Comparison of ENCODE assay signal across 1 cellular context in the genomic region with DNA sequence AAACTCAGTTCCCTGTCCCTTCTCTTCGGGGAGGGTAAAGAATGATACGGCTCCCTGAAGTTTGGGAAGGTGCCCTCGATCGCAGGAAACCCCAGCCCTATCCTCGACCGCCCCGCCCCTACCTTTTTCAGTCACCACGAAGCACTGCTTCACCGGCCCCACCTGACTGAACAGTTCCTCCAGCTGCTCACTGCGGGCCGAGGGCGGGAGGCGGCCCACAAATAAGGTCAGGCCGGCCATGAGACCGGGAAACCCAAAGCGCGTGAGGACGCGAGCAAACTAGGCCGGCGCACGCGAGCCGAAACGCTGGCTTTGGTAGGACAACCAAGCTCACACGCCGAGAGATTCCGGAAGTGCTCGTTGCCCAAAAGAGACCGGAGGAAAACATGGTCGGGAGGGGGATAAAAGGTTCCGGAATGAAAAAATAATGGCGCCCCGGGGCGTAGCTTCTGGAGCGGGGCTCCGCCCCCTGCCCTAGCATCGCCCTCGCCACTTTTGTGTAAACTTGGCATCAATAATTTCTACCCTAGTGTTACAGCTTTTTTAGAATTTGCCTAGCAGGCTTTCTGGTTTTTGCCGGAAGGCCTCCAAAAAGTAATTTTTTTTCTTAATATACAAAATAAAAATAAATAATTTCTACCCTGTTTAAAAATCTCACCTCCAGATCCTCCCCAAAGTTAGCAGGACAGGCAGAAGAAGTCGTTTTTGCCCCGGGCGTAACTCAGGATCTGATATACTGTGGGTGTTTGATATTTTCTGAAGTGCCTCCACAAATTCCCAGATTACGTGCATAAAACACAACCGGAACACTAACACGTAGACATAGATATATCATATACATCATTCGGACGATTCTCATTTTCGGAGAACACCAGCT.
TF ChIP-seq lines count a peak whose summit lies in the region.

A gene with protein sequence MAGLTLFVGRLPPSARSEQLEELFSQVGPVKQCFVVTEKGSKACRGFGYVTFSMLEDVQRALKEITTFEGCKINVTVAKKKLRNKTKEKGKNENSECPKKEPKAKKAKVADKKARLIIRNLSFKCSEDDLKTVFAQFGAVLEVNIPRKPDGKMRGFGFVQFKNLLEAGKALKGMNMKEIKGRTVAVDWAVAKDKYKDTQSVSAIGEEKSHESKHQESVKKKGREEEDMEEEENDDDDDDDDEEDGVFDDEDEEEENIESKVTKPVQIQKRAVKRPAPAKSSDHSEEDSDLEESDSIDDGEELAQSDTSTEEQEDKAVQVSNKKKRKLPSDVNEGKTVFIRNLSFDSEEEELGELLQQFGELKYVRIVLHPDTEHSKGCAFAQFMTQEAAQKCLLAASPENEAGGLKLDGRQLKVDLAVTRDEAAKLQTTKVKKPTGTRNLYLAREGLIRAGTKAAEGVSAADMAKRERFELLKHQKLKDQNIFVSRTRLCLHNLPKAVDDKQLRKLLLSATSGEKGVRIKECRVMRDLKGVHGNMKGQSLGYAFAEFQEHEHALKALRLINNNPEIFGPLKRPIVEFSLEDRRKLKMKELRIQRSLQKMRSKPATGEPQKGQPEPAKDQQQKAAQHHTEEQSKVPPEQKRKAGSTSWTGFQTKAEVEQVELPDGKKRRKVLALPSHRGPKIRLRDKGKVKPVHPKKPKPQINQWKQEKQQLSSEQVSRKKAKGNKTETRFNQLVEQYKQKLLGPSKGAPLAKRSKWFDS (minus strand): TSS at position 355 of the 877 bp plus-strand sequence. CDS start 115 bp downstream, at position 240.

TF ChIP-seq in K562, 482 proteins besides CTCF, POLR2A, EP300 and RAD21 (continued from another document and continues in another):
- TF ChIP-seq, protein P1, sequence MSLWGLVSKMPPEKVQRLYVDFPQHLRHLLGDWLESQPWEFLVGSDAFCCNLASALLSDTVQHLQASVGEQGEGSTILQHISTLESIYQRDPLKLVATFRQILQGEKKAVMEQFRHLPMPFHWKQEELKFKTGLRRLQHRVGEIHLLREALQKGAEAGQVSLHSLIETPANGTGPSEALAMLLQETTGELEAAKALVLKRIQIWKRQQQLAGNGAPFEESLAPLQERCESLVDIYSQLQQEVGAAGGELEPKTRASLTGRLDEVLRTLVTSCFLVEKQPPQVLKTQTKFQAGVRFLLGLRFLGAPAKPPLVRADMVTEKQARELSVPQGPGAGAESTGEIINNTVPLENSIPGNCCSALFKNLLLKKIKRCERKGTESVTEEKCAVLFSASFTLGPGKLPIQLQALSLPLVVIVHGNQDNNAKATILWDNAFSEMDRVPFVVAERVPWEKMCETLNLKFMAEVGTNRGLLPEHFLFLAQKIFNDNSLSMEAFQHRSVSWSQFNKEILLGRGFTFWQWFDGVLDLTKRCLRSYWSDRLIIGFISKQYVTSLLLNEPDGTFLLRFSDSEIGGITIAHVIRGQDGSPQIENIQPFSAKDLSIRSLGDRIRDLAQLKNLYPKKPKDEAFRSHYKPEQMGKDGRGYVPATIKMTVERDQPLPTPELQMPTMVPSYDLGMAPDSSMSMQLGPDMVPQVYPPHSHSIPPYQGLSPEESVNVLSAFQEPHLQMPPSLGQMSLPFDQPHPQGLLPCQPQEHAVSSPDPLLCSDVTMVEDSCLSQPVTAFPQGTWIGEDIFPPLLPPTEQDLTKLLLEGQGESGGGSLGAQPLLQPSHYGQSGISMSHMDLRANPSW (CRISPR knock-in tag; IDR thresholded peaks at IDR 0.05): peak; percentile 98
- no peak for TF ChIP-seq ZC3H4 (CRISPR knock-in tag; IDR thresholded peaks at IDR 0.05; ENCODE audit: borderline replicate concordance)
- no peak for TF ChIP-seq SNRNP70 (optimal IDR thresholded peaks at IDR 0.05; ENCODE audit: low read depth, low read length)
- peak; percentile 75; the same call in 1 of the 2 replicates for TF ChIP-seq KDM2B (CRISPR knock-in tag; IDR thresholded peaks at IDR 0.05)
- TF ChIP-seq, protein P2, sequence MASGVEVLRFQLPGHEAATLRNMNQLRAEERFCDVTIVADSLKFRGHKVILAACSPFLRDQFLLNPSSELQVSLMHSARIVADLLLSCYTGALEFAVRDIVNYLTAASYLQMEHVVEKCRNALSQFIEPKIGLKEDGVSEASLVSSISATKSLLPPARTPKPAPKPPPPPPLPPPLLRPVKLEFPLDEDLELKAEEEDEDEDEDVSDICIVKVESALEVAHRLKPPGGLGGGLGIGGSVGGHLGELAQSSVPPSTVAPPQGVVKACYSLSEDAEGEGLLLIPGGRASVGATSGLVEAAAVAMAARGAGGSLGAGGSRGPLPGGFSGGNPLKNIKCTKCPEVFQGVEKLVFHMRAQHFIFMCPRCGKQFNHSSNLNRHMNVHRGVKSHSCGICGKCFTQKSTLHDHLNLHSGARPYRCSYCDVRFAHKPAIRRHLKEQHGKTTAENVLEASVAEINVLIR (CRISPR knock-in tag; IDR thresholded peaks at IDR 0.05): peak; percentile 36; the same call in 1 of the 2 replicates
- no peak for TF ChIP-seq NCOA2 (IDR thresholded peaks at IDR 0.05; ENCODE audit: partially characterized antibody in 2 of 2)
- TF ChIP-seq, protein P3, sequence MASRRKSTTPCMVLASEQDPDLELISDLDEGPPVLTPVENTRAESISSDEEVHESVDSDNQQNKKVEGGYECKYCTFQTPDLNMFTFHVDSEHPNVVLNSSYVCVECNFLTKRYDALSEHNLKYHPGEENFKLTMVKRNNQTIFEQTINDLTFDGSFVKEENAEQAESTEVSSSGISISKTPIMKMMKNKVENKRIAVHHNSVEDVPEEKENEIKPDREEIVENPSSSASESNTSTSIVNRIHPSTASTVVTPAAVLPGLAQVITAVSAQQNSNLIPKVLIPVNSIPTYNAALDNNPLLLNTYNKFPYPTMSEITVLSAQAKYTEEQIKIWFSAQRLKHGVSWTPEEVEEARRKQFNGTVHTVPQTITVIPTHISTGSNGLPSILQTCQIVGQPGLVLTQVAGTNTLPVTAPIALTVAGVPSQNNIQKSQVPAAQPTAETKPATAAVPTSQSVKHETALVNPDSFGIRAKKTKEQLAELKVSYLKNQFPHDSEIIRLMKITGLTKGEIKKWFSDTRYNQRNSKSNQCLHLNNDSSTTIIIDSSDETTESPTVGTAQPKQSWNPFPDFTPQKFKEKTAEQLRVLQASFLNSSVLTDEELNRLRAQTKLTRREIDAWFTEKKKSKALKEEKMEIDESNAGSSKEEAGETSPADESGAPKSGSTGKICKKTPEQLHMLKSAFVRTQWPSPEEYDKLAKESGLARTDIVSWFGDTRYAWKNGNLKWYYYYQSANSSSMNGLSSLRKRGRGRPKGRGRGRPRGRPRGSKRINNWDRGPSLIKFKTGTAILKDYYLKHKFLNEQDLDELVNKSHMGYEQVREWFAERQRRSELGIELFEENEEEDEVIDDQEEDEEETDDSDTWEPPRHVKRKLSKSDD (conservative IDR thresholded peaks at IDR 0.05; ENCODE audit: low read length): peak; percentile 94
- TF ChIP-seq SRSF1 (IDR thresholded peaks at IDR 0.05; ENCODE audit: low read depth, low read length): 0 out of 2 replicates have a peak, but pooled peaks have one; percentile 47
- TF ChIP-seq PHF20 (IDR thresholded peaks at IDR 0.05; ENCODE audit: partially characterized antibody): peak; percentile 99
- TF ChIP-seq, protein P4, sequence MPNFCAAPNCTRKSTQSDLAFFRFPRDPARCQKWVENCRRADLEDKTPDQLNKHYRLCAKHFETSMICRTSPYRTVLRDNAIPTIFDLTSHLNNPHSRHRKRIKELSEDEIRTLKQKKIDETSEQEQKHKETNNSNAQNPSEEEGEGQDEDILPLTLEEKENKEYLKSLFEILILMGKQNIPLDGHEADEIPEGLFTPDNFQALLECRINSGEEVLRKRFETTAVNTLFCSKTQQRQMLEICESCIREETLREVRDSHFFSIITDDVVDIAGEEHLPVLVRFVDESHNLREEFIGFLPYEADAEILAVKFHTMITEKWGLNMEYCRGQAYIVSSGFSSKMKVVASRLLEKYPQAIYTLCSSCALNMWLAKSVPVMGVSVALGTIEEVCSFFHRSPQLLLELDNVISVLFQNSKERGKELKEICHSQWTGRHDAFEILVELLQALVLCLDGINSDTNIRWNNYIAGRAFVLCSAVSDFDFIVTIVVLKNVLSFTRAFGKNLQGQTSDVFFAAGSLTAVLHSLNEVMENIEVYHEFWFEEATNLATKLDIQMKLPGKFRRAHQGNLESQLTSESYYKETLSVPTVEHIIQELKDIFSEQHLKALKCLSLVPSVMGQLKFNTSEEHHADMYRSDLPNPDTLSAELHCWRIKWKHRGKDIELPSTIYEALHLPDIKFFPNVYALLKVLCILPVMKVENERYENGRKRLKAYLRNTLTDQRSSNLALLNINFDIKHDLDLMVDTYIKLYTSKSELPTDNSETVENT (CRISPR knock-in tag; IDR thresholded peaks at IDR 0.05): peak; percentile 87; the same call in 1 of the 2 replicates
- no peak for TF ChIP-seq MCM2 (IDR thresholded peaks at IDR 0.05; ENCODE audit: low read depth)
- TF ChIP-seq, protein P5, sequence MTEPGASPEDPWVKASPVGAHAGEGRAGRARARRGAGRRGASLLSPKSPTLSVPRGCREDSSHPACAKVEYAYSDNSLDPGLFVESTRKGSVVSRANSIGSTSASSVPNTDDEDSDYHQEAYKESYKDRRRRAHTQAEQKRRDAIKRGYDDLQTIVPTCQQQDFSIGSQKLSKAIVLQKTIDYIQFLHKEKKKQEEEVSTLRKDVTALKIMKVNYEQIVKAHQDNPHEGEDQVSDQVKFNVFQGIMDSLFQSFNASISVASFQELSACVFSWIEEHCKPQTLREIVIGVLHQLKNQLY (CRISPR knock-in tag; conservative IDR thresholded peaks at IDR 0.05): peak; percentile 77 to 93; a peak in 2 of 4 replicates
- TF ChIP-seq ZNF57 (CRISPR knock-in tag; IDR thresholded peaks at IDR 0.05): 0 out of 2 replicates have a peak, but pooled peaks have one; percentile 14
- no peak for TF ChIP-seq PHB (CRISPR knock-in tag; IDR thresholded peaks at IDR 0.05)
- TF ChIP-seq U2AF2 (optimal IDR thresholded peaks at IDR 0.05; ENCODE audit: low read depth, low read length): no peak
- TF ChIP-seq RB1 (IDR thresholded peaks at IDR 0.05; ENCODE audit: low read depth): peak; percentile 99
- no peak for TF ChIP-seq NCOA4 (IDR thresholded peaks at IDR 0.05; ENCODE audit: partially characterized antibody)
- peak; percentile 98 for TF ChIP-seq GTF2E2 (tag; IDR thresholded peaks at IDR 0.05)
- TF ChIP-seq, protein P6, sequence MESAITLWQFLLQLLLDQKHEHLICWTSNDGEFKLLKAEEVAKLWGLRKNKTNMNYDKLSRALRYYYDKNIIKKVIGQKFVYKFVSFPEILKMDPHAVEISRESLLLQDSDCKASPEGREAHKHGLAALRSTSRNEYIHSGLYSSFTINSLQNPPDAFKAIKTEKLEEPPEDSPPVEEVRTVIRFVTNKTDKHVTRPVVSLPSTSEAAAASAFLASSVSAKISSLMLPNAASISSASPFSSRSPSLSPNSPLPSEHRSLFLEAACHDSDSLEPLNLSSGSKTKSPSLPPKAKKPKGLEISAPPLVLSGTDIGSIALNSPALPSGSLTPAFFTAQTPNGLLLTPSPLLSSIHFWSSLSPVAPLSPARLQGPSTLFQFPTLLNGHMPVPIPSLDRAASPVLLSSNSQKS (CRISPR knock-in tag; IDR thresholded peaks at IDR 0.05): no peak; the same call in 1 of the 2 replicates
- TF ChIP-seq, protein P7, sequence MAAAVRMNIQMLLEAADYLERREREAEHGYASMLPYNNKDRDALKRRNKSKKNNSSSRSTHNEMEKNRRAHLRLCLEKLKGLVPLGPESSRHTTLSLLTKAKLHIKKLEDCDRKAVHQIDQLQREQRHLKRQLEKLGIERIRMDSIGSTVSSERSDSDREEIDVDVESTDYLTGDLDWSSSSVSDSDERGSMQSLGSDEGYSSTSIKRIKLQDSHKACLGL (CRISPR knock-in tag; IDR thresholded peaks at IDR 0.05; ENCODE audit: borderline replicate concordance, poor library complexity, severe bottlenecking): peak; percentile 91
- no peak for TF ChIP-seq ESRRB (CRISPR knock-in tag; IDR thresholded peaks at IDR 0.05; ENCODE audit: borderline replicate concordance)
- TF ChIP-seq TFAM (CRISPR knock-in tag; conservative IDR thresholded peaks at IDR 0.05): no peak
- TF ChIP-seq CXXC5 (CRISPR knock-in tag; IDR thresholded peaks at IDR 0.05): peak; percentile 95
- TF ChIP-seq NCOR1 (IDR thresholded peaks at IDR 0.05): no peak
- no peak for TF ChIP-seq ASH1L (IDR thresholded peaks at IDR 0.05; ENCODE audit: borderline replicate concordance, low read depth, partially characterized antibody)
- peak; percentile 87 for TF ChIP-seq ELF1 (tag; IDR thresholded peaks at IDR 0.05)
- no peak; the same call in 1 of the 2 replicates for TF ChIP-seq THRAP3 (IDR thresholded peaks at IDR 0.05; ENCODE audit: borderline replicate concordance)
- TF ChIP-seq LCOR (CRISPR knock-in tag; IDR thresholded peaks at IDR 0.05): peak; percentile 100
- TF ChIP-seq, protein P8, sequence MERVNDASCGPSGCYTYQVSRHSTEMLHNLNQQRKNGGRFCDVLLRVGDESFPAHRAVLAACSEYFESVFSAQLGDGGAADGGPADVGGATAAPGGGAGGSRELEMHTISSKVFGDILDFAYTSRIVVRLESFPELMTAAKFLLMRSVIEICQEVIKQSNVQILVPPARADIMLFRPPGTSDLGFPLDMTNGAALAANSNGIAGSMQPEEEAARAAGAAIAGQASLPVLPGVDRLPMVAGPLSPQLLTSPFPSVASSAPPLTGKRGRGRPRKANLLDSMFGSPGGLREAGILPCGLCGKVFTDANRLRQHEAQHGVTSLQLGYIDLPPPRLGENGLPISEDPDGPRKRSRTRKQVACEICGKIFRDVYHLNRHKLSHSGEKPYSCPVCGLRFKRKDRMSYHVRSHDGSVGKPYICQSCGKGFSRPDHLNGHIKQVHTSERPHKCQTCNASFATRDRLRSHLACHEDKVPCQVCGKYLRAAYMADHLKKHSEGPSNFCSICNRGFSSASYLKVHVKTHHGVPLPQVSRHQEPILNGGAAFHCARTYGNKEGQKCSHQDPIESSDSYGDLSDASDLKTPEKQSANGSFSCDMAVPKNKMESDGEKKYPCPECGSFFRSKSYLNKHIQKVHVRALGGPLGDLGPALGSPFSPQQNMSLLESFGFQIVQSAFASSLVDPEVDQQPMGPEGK (CRISPR knock-in tag; IDR thresholded peaks at IDR 0.05; ENCODE audit: borderline replicate concordance): 0 out of 2 replicates have a peak, but pooled peaks have one; percentile 55
- TF ChIP-seq, protein P9, sequence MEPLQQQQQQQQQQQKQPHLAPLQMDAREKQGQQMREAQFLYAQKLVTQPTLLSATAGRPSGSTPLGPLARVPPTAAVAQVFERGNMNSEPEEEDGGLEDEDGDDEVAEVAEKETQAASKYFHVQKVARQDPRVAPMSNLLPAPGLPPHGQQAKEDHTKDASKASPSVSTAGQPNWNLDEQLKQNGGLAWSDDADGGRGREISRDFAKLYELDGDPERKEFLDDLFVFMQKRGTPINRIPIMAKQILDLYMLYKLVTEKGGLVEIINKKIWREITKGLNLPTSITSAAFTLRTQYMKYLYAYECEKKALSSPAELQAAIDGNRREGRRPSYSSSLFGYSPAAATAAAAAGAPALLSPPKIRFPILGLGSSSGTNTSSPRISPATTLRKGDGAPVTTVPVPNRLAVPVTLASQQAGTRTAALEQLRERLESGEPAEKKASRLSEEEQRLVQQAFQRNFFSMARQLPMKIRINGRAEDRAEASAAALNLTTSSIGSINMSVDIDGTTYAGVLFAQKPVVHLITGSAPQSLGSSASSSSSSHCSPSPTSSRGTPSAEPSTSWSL (CRISPR knock-in tag; IDR thresholded peaks at IDR 0.05; ENCODE audit: borderline replicate concordance): no peak
- TF ChIP-seq HEY1 (CRISPR knock-in tag; IDR thresholded peaks at IDR 0.05; ENCODE audit: borderline replicate concordance): no peak
- no peak for TF ChIP-seq MECOM (CRISPR knock-in tag; IDR thresholded peaks at IDR 0.05)
- peak; percentile 81; the same call in 1 of the 2 replicates for TF ChIP-seq OTX1 (CRISPR knock-in tag; IDR thresholded peaks at IDR 0.05)
- TF ChIP-seq RHOXF2B (CRISPR knock-in tag; conservative IDR thresholded peaks at IDR 0.05): peak; percentile 91
- TF ChIP-seq CEBPB (tag; IDR thresholded peaks at IDR 0.05): no peak
